ENCODE assay signal across 21 cellular contexts in the genomic region with DNA sequence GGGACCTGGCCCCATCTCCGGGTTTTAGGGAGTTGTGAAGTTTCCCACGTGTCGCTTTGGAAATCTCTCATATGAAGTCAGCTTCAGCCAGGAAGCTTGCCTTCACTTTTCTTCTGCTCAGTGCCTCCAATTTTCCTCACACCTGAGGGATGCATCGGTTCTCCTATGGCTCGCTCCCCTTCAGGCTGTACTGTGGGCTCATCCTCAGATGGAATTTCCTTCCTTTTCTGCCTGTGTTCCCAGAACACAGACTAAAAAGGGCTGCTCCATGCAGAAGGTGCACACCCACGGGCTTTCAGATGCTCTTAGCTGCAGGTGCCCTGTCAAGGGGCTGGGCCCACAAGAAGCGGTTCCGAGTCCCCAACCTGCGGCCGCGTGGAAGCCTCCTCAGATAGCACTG.
"Had no signal": no experiment of that assay in that cellular context is flagged by ENCODE, and none has a peak within 500 bp of the region (broad histone marks: within the 10 kb centered on the region; RNA-seq: fewer than 3 reads in every experiment).

No MANE protein-coding gene starts in this region.

- H3K9me3 ChIP-seq: mucosa of descending colon, right lobe of liver, thoracic aorta, tibial nerve, upper lobe of left lung had no signal

- ATAC-seq: left lobe of liver; mucosa of descending colon; naive thymus-derived CD4-positive, alpha-beta T cell; right lobe of liver; stimulated activated naive CD8-positive, alpha-beta T cell treated with anti-CD3 and anti-CD28 coated beads, Interleukin-15, amount 100 ng/mL, for 72 hours had no signal

- H3K27ac ChIP-seq: parathyroid adenoma, right lobe of liver, thoracic aorta, upper lobe of left lung had no signal

- H3K9ac ChIP-seq: parathyroid adenoma had no signal

- H2AFZ ChIP-seq: parathyroid adenoma had no signal

- H3K27me3 ChIP-seq: right lobe of liver had no signal

- H3K4me2 ChIP-seq: smooth muscle cell had no signal

- H3K4me1 ChIP-seq: parathyroid adenoma, upper lobe of left lung had no signal

- H3K4me3 ChIP-seq: lung, mucosa of descending colon, right lobe of liver, smooth muscle cell, thoracic aorta, tibial nerve, upper lobe of left lung had no signal

- DNase-seq: cerebellar nuclear complex; cortex of kidney; effector CD4-positive, alpha-beta T cell; immature natural killer cell; kidney glomerular epithelial cell; mucosa of descending colon; naive thymus-derived CD4-positive, alpha-beta T cell; right lobe of liver; stimulated activated CD4-positive, alpha-beta T cell treated with anti-CD3 and anti-CD28 coated beads, Interleukin-12 subunit alpha, Interleukin-12 subunit beta, amount 100 ng/mL, for 4 hours; stimulated activated CD4-positive, alpha-beta T cell treated with anti-CD3 and anti-CD28 coated beads, Interleukin-1b, Interleukin-23, amount 100 ng/mL, for 48 hours; stimulated activated CD4-positive, alpha-beta T cell treated with anti-CD3 and anti-CD28 coated beads, Interleukin-4, amount 100 ng/mL, for 1 hour; stimulated activated CD8-positive, alpha-beta memory T cell treated with anti-CD3 and anti-CD28 coated beads, Interleukin-4, amount 100 ng/mL, for 48 hours; stimulated activated naive CD4-positive, alpha-beta T cell; stimulated activated naive CD8-positive, alpha-beta T cell treated with anti-CD3 and anti-CD28 coated beads, Interleukin-15, amount 100 ng/mL, for 72 hours had no signal

- H3K36me3 ChIP-seq: right lobe of liver, thoracic aorta, tibial nerve, upper lobe of left lung had no signal
